1 cellular context compared by ENCODE assay signal in the genomic region with DNA sequence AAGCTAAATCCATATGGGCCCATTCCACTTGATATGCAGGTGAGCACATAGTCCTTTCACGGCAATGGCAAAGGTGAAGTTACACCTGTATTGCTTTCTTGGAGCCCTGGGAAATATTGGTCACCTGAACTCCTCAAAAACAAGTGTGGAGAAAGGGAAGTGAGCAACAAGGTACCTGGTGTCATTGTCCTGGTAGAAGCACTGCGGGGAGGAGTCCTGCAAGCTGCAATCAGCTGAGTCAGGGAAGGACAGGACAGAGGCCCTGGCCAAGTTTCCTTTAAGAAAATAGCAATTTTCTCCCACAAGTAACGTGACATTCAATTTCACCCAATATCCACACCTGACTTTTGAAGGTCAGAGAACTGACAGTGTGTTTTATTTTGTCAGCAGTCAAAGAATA.
TF ChIP-seq lines count a peak whose summit lies in the region.

No MANE protein-coding gene starts in this region.

TF ChIP-seq in HepG2, 621 proteins besides CTCF, POLR2A, EP300 and RAD21 (continued from another document):
- TF ChIP-seq, protein P1, sequence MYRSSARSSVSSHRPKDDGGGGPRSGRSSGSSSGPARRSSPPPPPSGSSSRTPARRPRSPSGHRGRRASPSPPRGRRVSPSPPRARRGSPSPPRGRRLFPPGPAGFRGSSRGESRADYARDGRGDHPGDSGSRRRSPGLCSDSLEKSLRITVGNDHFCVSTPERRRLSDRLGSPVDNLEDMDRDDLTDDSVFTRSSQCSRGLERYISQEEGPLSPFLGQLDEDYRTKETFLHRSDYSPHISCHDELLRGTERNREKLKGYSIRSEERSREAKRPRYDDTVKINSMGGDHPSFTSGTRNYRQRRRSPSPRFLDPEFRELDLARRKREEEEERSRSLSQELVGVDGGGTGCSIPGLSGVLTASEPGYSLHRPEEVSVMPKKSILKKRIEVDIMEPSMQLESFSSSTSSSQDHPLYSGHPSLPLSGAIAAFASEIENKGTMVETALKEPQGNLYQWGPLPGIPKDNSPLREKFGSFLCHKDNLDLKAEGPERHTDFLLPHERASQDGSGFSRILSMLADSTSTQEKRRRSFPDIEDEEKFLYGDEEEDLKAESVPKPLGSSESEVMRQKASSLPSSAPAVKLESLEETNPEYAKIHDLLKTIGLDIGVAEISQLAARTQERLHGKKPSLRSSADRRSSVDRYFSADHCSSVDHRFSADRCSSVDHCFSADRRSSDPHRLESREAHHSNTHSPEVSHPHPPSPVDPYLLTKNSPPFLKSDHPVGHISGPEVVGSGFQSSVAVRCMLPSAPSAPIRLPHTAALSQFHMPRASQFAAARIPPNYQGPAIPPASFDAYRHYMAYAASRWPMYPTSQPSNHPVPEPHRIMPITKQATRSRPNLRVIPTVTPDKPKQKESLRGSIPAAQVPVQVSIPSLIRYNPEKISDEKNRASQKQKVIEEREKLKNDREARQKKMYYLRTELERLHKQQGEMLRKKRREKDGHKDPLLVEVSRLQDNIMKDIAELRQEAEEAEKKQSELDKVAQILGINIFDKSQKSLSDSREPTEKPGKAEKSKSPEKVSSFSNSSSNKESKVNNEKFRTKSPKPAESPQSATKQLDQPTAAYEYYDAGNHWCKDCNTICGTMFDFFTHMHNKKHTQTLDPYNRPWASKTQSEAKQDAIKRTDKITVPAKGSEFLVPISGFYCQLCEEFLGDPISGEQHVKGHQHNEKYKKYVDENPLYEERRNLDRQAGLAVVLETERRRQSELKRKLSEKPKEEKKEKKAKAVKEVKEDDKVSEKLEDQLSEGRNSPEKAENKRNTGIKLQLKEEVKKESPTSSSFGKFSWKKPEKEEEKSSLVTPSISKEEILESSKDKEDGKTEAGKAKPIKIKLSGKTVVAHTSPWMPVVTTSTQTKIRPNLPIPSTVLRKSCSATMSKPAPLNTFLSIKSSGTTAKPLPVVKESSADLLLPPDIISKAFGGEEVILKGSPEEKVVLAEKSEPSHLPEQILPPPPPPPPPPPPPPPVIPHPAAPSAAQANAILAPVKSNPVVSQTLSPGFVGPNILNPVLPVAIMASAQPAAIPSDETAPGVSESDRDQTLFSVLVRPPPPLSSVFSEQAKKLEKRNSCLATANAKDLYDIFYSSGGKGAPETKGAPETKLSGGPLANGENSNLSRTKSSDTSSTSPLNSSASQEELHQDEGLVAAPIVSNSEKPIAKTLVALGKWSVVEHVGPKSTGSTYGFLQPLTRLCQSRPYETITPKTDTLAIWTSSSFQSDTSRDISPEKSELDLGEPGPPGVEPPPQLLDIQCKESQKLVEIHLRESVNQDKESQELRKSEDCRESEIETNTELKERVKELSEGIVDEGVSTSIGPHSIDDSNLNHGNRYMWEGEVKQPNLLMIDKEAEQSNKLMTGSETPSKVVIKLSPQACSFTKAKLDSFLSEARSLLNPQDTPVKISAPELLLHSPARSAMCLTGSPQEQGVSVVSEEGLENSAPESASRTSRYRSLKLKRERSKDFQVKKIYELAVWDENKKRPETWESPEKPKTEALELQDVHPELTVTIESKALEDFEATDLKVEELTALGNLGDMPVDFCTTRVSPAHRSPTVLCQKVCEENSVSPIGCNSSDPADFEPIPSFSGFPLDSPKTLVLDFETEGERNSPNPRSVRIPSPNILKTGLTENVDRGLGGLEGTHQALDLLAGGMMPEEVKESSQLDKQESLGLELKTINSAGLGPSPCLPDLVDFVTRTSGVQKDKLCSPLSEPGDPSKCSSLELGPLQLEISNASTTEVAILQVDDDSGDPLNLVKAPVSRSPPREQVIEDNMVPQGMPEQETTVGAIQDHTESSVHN (CRISPR knock-in tag; IDR thresholded peaks at IDR 0.05), result no peak
- TF ChIP-seq JDP2 (CRISPR knock-in tag; IDR thresholded peaks at IDR 0.05; ENCODE audit: borderline replicate concordance), result no peak
- TF ChIP-seq HNF4A (CRISPR knock-in tag; IDR thresholded peaks at IDR 0.05), result no peak
